ENCODE assay signal across 21 cellular contexts in the genomic region with DNA sequence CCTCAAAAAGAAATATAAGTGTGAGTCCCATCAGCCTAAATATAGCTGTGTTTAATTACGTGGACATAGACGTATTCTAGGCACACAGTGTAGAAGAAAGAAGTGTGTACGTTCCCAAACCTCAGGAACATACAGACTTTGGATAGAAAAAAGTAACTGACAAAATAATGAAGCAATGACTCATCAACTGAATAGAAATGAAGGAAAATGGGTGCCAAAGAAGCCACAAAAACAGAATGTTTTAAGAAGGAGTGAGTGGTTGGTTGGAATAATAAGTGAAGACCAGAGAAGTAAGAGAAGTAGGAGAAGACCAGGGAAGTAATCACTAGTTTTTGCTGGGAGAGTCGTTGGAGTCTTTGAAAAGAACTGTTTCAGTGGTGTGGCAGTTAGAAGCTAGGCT.
"Had no signal": no experiment of that assay in that cellular context is flagged by ENCODE, and none has a peak within 500 bp of the region (broad histone marks: within the 10 kb centered on the region; RNA-seq: fewer than 3 reads in every experiment).

No MANE protein-coding gene starts in this region.

- H3K36me3 ChIP-seq: ascending aorta, colonic mucosa, gastrocnemius medialis, left ventricle myocardium inferior, suprapubic skin, transverse colon, uterus had no signal

- H3K27ac ChIP-seq: ascending aorta, colonic mucosa, epithelial cell of prostate, gastrocnemius medialis, left ventricle myocardium inferior, psoas muscle, suprapubic skin, transverse colon, uterus had no signal

- ATAC-seq: activated CD8-positive, alpha-beta T cell treated with anti-CD3 and anti-CD28 coated beads, Interleukin-2, amount 10 ng/mL, durations not matched to agents 7 days and 5 days; gastrocnemius medialis; psoas muscle; right cardiac atrium had no signal

- DNase-seq: activated CD4-positive, alpha-beta T cell treated with anti-CD3 and anti-CD28 coated beads, Interleukin-2, amount 10 ng/mL, durations not matched to agents 24 days and 14 days; activated CD8-positive, alpha-beta T cell treated with anti-CD3 and anti-CD28 coated beads, Interleukin-2, amount 10 ng/mL, durations not matched to agents 7 days and 5 days; activated naive CD4-positive, alpha-beta T cell treated with anti-CD3 and anti-CD28 coated beads, Interleukin-2, amount 50 U/mL, for 16 hours; activated T-cell treated with anti-CD3 and anti-CD28 coated beads, Interleukin-2, amount 50 U/mL, for 24 hours; colonic mucosa; endodermal cell; gastrocnemius medialis; head of caudate nucleus; left ventricle myocardium inferior; mammary epithelial cell; midbrain; nephron progenitor cell; occipital lobe; psoas muscle; right cardiac atrium; stimulated activated CD4-positive, alpha-beta T cell treated with anti-CD3 and anti-CD28 coated beads, Interleukin-2, amount 100 ng/mL, for 24 hours; transverse colon; uterus had no signal

- H3K9me3 ChIP-seq: ascending aorta, colonic mucosa, gastrocnemius medialis, left ventricle myocardium inferior, psoas muscle, suprapubic skin, transverse colon, uterus had no signal

- H3K27me3 ChIP-seq: ascending aorta, colonic mucosa, gastrocnemius medialis, suprapubic skin, transverse colon, uterus had no signal

- H3K4me3 ChIP-seq: ascending aorta, colonic mucosa, gastrocnemius medialis, left ventricle myocardium inferior, psoas muscle, suprapubic skin, transverse colon, uterus had no signal

- H3K4me1 ChIP-seq: ascending aorta, colonic mucosa, gastrocnemius medialis, left ventricle myocardium inferior, psoas muscle, suprapubic skin, transverse colon, uterus had no signal
